In the genomic region with DNA sequence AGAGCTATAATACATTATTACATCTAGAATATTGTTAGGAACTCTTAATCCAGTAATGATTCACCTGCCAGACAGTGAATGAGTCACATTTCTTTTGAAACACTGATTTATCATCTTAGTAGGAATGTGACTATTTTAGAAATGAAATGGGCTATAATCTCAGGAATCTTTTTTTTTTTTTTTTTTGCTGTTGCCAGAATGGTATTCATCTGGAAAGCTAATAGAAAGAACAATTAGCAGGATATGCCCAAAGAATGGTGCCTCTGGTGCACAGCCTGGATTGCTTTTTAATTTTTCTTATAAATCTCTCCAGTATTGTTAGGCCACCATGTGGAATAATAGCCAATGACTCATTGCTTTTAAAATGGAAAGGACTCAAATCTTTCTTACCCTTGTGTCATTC, we compare ENCODE assay signal across 18 cellular contexts.
A peak's percentile ranks its signal among the peaks of the same experiment; 100 is the strongest.
DNase-seq lines count a peak whose midpoint lies in the region; FAIRE-seq and TF ChIP-seq lines count a peak whose summit lies in the region.
"Had no signal": no experiment of that assay in that cellular context is flagged by ENCODE, and none has a peak within 500 bp of the region (broad histone marks: within the 10 kb centered on the region; RNA-seq: fewer than 3 reads in every experiment).

No MANE protein-coding gene starts in this region.

- H3K79me2 ChIP-seq in keratinocyte (ENCODE audit: control insufficient read depth, insufficient read depth, low read length), result no peaks in the 10 kb centered on the region
- H3K79me2 ChIP-seq: hepatocyte had no signal

- no peaks in the 10 kb centered on the region for H3K27me3 ChIP-seq in keratinocyte (ENCODE audit: control insufficient read depth, extremely low read depth, insufficient read depth, low read length)
- H3K27me3 ChIP-seq: hepatocyte, MG63, spleen, testis had no signal

- H3K4me3 ChIP-seq in astrocyte of the spinal cord (ENCODE audit: low read depth, low read length) (no peak overlapping the region), keratinocyte (ENCODE audit: control insufficient read depth in 2 of 3, extremely low read depth in 1 of 3, insufficient read depth in 2 of 3, low read depth in 1 of 3, low read length in 3 of 3) (no peak overlapping the region)
- H3K4me3 ChIP-seq: cardiac muscle cell, hepatocyte, MG63, spleen, testis had no signal

- H3K9me3 ChIP-seq in keratinocyte (ENCODE audit: control insufficient read depth, low read depth, low read length), result no peaks in the 10 kb centered on the region
- H3K9me3 ChIP-seq: testis had no signal

- H3K27ac ChIP-seq in keratinocyte (ENCODE audit: control insufficient read depth, insufficient read depth, low read length), result peak overlapping the region; percentile 58
- H3K27ac ChIP-seq: cardiac muscle cell, hepatocyte, spleen, testis had no signal

- in situ Hi-C loops in astrocyte of the spinal cord (cut with HindIII; ENCODE audit: low sequenced_read_pairs), result no loop called here

- peak; percentile 86; the same call in 1 of the 2 replicates for TF ChIP-seq EP300 in Ishikawa (IDR thresholded peaks at IDR 0.05; ENCODE audit: borderline replicate concordance)

- H3K4me1 ChIP-seq in keratinocyte (ENCODE audit: control insufficient read depth, extremely low read depth, insufficient read depth, low read length), result peaks cover 22% of the 10 kb centered on the region
- H3K4me1 ChIP-seq: spleen, testis had no signal

- dilution Hi-C loops in keratinocyte (cut with MboI; ENCODE audit: extremely low pct_ligation_motif_present, low sequenced_read_pairs), result no loop called here

- peak overlapping the region; percentile 8 for H3K4me2 ChIP-seq in keratinocyte (ENCODE audit: control insufficient read depth, extremely low read depth, insufficient read depth, low read depth, low read length)
- H3K4me2 ChIP-seq: hepatocyte had no signal

- DNase-seq in A172 (ENCODE audit: low spot score) (peak; percentile 79), astrocyte of the spinal cord (ENCODE audit: low read depth, low spot score) (peak; percentile 49), keratinocyte (ENCODE audit: low read depth, low spot score) (peak; percentile 21), DMS153 treated with DMSO at 0.1 percent for 48 hours (lab: John Stamatoyannopoulos, UW; ENCODE audit: unreplicated experiment) (no peak), T-helper 9 cell (no peak), SHP77 (lab: John Stamatoyannopoulos, UW) (no peak), NCI-H524 (lab: John Stamatoyannopoulos, UW) (no peak)
- DNase-seq: activated CD4-positive, CD25-positive, alpha-beta regulatory T cell; MG63; NCI-H187 treated with DMSO at 0.1 percent for 48 hours; NCI-H446 treated with DMSO at 0.1 percent for 48 hours; spleen; testis had no signal

- no peaks in the 10 kb centered on the region for H3K36me3 ChIP-seq in keratinocyte (ENCODE audit: control insufficient read depth in 2 of 2, extremely low read depth in 1 of 2, insufficient read depth in 2 of 2, low read length in 2 of 2)
- H3K36me3 ChIP-seq: cardiac muscle cell, MG63, spleen had no signal

- no peak for FAIRE-seq in keratinocyte (lab: Jason Lieb, UNC)
- FAIRE-seq: A204.1, GM12892 had no signal

- TF ChIP-seq CTCF in astrocyte of the spinal cord (IDR thresholded peaks at IDR 0.05; ENCODE audit: low read depth, low read length), result no peak
- no peak for TF ChIP-seq CTCF in keratinocyte (optimal IDR thresholded peaks at IDR 0.05 in 1 of 3, IDR thresholded peaks at IDR 0.05 in 1 of 3, conservative IDR thresholded peaks at IDR 0.05 in 1 of 3; ENCODE audit: extremely low read depth in 1 of 3, insufficient read depth in 2 of 3, low read length in 3 of 3)

- H3K9me1 ChIP-seq in keratinocyte (ENCODE audit: control insufficient read depth, extremely low read depth, insufficient read depth, low read length), result no peaks in the 10 kb centered on the region

- H2AFZ ChIP-seq in keratinocyte (ENCODE audit: control insufficient read depth, low read length), result no peak overlapping the region
- H2AFZ ChIP-seq: hepatocyte had no signal

- no peak overlapping the region for H3K9ac ChIP-seq in keratinocyte (ENCODE audit: control insufficient read depth, extremely low read depth, insufficient read depth, low read length)

- no peaks in the 10 kb centered on the region for H4K20me1 ChIP-seq in keratinocyte (ENCODE audit: control insufficient read depth, extremely low read depth, insufficient read depth, low read length)

- no peak for TF ChIP-seq RAD21 in Ishikawa (IDR thresholded peaks at IDR 0.05; ENCODE audit: low read depth)

TF ChIP-seq in Ishikawa, 13 proteins besides CTCF, POLR2A, EP300 and RAD21:
- peak; percentile 81 for TF ChIP-seq TCF12 (IDR thresholded peaks at IDR 0.05; ENCODE audit: low read depth)
- TF ChIP-seq NFIC (IDR thresholded peaks at IDR 0.05), result peak; percentile 71
- peak; percentile 80 for TF ChIP-seq FOXM1 (IDR thresholded peaks at IDR 0.05; ENCODE audit: borderline replicate concordance, low read depth)
- no peak for TF ChIP-seq EGR1 (IDR thresholded peaks at IDR 0.05)
- TF ChIP-seq TEAD4 (IDR thresholded peaks at IDR 0.05), result peak; percentile 79

Comparison
In these comparisons a context has a peak if more than half of its experiments do, and no peak if none do; other contexts are left out.
1. DNase-seq: peak in A172 (single experiment), astrocyte of the spinal cord (single experiment) and keratinocyte (single experiment); none in DMS153 treated with DMSO at 0.1 percent for 48 hours (single experiment), T-helper 9 cell (single experiment), SHP77 (0 of 2) and NCI-H524 (0 of 2).